ENCODE assay signal across 8 cellular contexts in the genomic region with DNA sequence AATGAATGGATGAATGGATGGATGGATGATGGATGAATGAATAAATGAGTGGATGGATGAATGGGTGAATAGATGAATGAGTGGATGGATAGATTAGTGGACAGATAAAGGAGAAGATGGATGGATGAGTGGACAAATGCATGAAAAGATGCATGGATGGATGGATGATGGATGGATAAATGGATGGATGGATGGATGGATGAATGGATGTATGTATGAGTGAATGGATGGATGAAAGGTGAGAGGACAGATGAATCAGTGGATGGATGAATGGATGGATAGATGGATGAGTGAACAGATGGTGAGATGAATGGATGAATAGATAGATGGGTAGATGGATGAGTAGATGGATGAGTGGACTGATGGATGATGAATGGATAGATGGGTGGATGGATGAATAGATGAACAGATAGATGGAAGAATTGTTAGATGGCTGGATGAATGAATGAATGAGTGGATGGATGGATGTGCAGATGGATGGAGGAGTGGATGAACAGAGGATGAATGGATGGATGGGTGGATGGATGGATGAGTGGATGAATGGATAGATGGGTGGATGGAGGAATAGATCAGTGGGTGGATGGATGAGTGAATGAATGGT.
"Had no signal": no experiment of that assay in that cellular context is flagged by ENCODE, and none has a peak within 500 bp of the region (broad histone marks: within the 10 kb centered on the region; RNA-seq: fewer than 3 reads in every experiment).

No MANE protein-coding gene starts in this region.

- FAIRE-seq: H54, HepG2 had no signal

- DNase-seq: GM23248, GOT3, H9, HCEC 1CT, KBM-7 had no signal

- H3K4me3 ChIP-seq: GM23248 had no signal

- H3K27ac ChIP-seq: GM23248, KMS-11 had no signal
